Comparison of ENCODE assay signal across 16 cellular contexts in genomic region chr17:6993613-6994056, GRCh38. TPM values are rescaled to one million over a fixed set of nuclear protein-coding genes. Genes with fewer than 3 reads are reported as not detected.
"Had no signal": no experiment of that assay in that cellular context is flagged by ENCODE, and none has a peak within 500 bp of the region (broad histone marks: within the 10 kb centered on the region; RNA-seq: fewer than 3 reads in every experiment).

No MANE protein-coding gene starts in this region.

RNA-seq across cellular contexts. Expression of gene ALOX12, which starts 2.2 kb away (rescaled TPM):
- total RNA-seq: kidney; left colon; mammary epithelial cell; natural killer cell treated with Interleukin-12 subunit alpha and Interleukin-12 subunit beta and Interleukin-15 and Interleukin-18, amount 100 ng/mL, for 72 hours; progenitor cell of endocrine pancreas; pulmonary artery endothelial cell; renal cortical epithelial cell; skeletal muscle tissue; smooth muscle cell; tibial nerve; urinary bladder had no signal
- polyA plus RNA-seq: neural cell had no signal

RNA-seq across cellular contexts. Expression of gene BCL6B, which starts 29.2 kb away (rescaled TPM):
- total RNA-seq: mammary epithelial cell, mesothelial cell of epicardium, mononuclear cell, progenitor cell of endocrine pancreas, smooth muscle cell had no signal
- polyA plus RNA-seq: mammary epithelial cell, neural cell, smooth muscle cell had no signal

RNA-seq across cellular contexts. Expression of gene SLC16A13, which starts 42.2 kb away (rescaled TPM):
- polyA plus RNA-seq: neural cell had no signal

RNA-seq across cellular contexts. Expression of gene SLC16A11, which starts 50.3 kb away (rescaled TPM):
- total RNA-seq: mammary epithelial cell, renal cortical epithelial cell, skeletal muscle tissue, temporal lobe, urinary bladder, vagina had no signal
- polyA plus RNA-seq: mammary epithelial cell, neural cell had no signal
